In the genomic region with DNA sequence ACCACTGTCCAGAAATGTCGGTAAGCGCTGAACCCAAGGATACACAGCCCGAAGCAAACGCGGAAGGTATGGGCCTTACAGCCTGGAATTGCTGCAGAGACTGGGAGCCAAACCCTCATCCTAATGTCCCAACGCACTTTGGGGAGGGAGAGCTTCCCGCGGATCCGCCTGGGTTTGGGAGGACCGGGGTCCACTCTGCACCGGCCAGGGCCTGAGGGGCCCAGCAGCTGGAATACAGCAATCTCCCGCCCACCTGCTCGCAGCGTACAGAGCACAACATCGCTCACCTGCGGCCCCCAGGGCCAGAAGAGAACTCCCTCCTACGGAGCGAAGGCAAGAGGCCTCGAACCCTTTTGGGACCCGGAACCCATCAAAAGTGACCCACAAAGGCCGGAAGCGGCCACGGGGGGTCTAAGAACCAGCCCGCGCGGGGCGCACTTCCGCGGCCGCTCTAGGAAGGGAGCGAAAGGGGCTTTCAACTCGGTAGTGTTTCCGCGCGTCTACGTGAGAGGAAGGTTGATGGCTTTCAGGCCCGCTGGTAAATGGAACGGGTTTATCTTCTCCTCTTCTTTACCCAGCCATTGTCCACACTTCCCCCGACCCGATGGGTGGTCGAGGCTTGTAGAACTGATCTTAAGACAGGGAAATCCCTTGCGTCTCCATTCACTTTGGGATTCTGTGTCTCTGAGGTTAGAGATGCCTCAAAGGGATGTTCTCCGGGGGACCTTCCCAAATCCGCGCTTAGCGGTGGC, we compare ENCODE assay signal across 1 cellular context.
TF ChIP-seq lines count a peak whose summit lies in the region.

A gene (minus strand): TSS at position 378 of the 752 bp plus-strand sequence. CDS start 1,342 bp downstream, outside the sequence.

TF ChIP-seq in HEK293, 187 proteins besides CTCF, POLR2A, EP300 and RAD21 (continued from another document and continues in another):
- 0 out of 2 replicates have a peak, but pooled peaks have one; percentile 35 for TF ChIP-seq HOXC10 (CRISPR knock-in tag; IDR thresholded peaks at IDR 0.05)
- TF ChIP-seq, protein P1, sequence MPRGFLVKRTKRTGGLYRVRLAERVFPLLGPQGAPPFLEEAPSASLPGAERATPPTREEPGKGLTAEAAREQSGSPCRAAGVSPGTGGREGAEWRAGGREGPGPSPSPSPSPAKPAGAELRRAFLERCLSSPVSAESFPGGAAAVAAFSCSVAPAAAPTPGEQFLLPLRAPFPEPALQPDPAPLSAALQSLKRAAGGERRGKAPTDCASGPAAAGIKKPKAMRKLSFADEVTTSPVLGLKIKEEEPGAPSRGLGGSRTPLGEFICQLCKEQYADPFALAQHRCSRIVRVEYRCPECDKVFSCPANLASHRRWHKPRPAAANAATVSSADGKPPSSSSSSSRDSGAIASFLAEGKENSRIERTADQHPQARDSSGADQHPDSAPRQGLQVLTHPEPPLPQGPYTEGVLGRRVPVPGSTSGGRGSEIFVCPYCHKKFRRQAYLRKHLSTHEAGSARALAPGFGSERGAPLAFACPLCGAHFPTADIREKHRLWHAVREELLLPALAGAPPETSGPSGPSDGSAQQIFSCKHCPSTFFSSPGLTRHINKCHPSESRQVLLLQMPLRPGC (tag by site-specific recombination; IDR thresholded peaks at IDR 0.05): peak; percentile 79; the same call in 1 of the 2 replicates
- no peak for TF ChIP-seq ZNF211 (tag by site-specific recombination; IDR thresholded peaks at IDR 0.05; ENCODE audit: low read depth)
- TF ChIP-seq ZNF302 (tag by site-specific recombination; IDR thresholded peaks at IDR 0.05; ENCODE audit: low read depth): no peak
- TF ChIP-seq, protein P2, sequence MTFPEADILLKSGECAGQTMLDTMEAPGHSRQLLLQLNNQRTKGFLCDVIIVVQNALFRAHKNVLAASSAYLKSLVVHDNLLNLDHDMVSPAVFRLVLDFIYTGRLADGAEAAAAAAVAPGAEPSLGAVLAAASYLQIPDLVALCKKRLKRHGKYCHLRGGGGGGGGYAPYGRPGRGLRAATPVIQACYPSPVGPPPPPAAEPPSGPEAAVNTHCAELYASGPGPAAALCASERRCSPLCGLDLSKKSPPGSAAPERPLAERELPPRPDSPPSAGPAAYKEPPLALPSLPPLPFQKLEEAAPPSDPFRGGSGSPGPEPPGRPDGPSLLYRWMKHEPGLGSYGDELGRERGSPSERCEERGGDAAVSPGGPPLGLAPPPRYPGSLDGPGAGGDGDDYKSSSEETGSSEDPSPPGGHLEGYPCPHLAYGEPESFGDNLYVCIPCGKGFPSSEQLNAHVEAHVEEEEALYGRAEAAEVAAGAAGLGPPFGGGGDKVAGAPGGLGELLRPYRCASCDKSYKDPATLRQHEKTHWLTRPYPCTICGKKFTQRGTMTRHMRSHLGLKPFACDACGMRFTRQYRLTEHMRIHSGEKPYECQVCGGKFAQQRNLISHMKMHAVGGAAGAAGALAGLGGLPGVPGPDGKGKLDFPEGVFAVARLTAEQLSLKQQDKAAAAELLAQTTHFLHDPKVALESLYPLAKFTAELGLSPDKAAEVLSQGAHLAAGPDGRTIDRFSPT (tag by site-specific recombination; IDR thresholded peaks at IDR 0.05): no peak; the same call in 1 of the 2 replicates
- TF ChIP-seq ZBTB7A (tag by site-specific recombination; IDR thresholded peaks at IDR 0.05; ENCODE audit: low read depth): 0 out of 2 replicates have a peak, but pooled peaks have one; percentile 18
- no peak for TF ChIP-seq ZNF514 (tag by site-specific recombination; IDR thresholded peaks at IDR 0.05)
- no peak for TF ChIP-seq SCRT1 (tag by site-specific recombination; IDR thresholded peaks at IDR 0.05; ENCODE audit: borderline replicate concordance)
- TF ChIP-seq MEIS1 (CRISPR knock-in tag; IDR thresholded peaks at IDR 0.05; ENCODE audit: borderline replicate concordance): no peak
- no peak for TF ChIP-seq ZNF530 (tag by site-specific recombination; IDR thresholded peaks at IDR 0.05; ENCODE audit: low read depth)
- TF ChIP-seq ZNF433 (tag by site-specific recombination; IDR thresholded peaks at IDR 0.05; ENCODE audit: low read depth): no peak
- TF ChIP-seq ZNF221 (tag by site-specific recombination; IDR thresholded peaks at IDR 0.05; ENCODE audit: borderline replicate concordance): 0 out of 2 replicates have a peak, but pooled peaks have one; percentile 28
- TF ChIP-seq ZNF610 (tag by site-specific recombination; IDR thresholded peaks at IDR 0.05; ENCODE audit: borderline replicate concordance): peak; percentile 85
- no peak for TF ChIP-seq ZNF266 (tag by site-specific recombination; IDR thresholded peaks at IDR 0.05; ENCODE audit: low read depth)
- no peak for TF ChIP-seq ZNF658 (tag by site-specific recombination; IDR thresholded peaks at IDR 0.05)
- TF ChIP-seq ZNF416 (tag by site-specific recombination; IDR thresholded peaks at IDR 0.05): no peak
- TF ChIP-seq, protein P3, sequence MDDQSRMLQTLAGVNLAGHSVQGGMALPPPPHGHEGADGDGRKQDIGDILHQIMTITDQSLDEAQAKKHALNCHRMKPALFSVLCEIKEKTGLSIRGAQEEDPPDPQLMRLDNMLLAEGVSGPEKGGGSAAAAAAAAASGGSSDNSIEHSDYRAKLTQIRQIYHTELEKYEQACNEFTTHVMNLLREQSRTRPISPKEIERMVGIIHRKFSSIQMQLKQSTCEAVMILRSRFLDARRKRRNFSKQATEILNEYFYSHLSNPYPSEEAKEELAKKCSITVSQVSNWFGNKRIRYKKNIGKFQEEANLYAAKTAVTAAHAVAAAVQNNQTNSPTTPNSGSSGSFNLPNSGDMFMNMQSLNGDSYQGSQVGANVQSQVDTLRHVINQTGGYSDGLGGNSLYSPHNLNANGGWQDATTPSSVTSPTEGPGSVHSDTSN (CRISPR knock-in tag; IDR thresholded peaks at IDR 0.05): no peak
- TF ChIP-seq ZNF366 (tag by site-specific recombination; conservative IDR thresholded peaks at IDR 0.05): peak; percentile 32; the same call in 1 of the 2 replicates
- TF ChIP-seq, protein P4, sequence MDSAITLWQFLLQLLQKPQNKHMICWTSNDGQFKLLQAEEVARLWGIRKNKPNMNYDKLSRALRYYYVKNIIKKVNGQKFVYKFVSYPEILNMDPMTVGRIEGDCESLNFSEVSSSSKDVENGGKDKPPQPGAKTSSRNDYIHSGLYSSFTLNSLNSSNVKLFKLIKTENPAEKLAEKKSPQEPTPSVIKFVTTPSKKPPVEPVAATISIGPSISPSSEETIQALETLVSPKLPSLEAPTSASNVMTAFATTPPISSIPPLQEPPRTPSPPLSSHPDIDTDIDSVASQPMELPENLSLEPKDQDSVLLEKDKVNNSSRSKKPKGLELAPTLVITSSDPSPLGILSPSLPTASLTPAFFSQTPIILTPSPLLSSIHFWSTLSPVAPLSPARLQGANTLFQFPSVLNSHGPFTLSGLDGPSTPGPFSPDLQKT (IDR thresholded peaks at IDR 0.05; ENCODE audit: borderline replicate concordance, low read depth, low read length): no peak; the same call in 1 of the 2 replicates
- TF ChIP-seq ZNF843 (tag by site-specific recombination; IDR thresholded peaks at IDR 0.05): peak; percentile 61
- TF ChIP-seq ZFP69B (tag by site-specific recombination; IDR thresholded peaks at IDR 0.05): peak; percentile 73
- TF ChIP-seq, protein P5, sequence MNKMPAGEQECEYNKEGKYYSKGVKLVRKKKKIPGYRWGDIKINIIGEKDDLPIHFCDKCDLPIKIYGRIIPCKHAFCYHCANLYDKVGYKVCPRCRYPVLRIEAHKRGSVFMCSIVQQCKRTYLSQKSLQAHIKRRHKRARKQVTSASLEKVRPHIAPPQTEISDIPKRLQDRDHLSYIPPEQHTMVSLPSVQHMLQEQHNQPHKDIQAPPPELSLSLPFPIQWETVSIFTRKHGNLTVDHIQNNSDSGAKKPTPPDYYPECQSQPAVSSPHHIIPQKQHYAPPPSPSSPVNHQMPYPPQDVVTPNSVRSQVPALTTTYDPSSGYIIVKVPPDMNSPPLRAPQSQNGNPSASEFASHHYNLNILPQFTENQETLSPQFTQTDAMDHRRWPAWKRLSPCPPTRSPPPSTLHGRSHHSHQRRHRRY (tag by site-specific recombination; IDR thresholded peaks at IDR 0.05): no peak
- TF ChIP-seq, protein P6, sequence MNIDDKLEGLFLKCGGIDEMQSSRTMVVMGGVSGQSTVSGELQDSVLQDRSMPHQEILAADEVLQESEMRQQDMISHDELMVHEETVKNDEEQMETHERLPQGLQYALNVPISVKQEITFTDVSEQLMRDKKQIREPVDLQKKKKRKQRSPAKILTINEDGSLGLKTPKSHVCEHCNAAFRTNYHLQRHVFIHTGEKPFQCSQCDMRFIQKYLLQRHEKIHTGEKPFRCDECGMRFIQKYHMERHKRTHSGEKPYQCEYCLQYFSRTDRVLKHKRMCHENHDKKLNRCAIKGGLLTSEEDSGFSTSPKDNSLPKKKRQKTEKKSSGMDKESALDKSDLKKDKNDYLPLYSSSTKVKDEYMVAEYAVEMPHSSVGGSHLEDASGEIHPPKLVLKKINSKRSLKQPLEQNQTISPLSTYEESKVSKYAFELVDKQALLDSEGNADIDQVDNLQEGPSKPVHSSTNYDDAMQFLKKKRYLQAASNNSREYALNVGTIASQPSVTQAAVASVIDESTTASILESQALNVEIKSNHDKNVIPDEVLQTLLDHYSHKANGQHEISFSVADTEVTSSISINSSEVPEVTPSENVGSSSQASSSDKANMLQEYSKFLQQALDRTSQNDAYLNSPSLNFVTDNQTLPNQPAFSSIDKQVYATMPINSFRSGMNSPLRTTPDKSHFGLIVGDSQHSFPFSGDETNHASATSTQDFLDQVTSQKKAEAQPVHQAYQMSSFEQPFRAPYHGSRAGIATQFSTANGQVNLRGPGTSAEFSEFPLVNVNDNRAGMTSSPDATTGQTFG (tag by site-specific recombination; IDR thresholded peaks at IDR 0.05; ENCODE audit: borderline replicate concordance): no peak
- no peak for TF ChIP-seq ZNF544 (tag by site-specific recombination; IDR thresholded peaks at IDR 0.05)
- no peak for TF ChIP-seq KLF1 (tag by site-specific recombination; IDR thresholded peaks at IDR 0.05)
- TF ChIP-seq, protein P7, sequence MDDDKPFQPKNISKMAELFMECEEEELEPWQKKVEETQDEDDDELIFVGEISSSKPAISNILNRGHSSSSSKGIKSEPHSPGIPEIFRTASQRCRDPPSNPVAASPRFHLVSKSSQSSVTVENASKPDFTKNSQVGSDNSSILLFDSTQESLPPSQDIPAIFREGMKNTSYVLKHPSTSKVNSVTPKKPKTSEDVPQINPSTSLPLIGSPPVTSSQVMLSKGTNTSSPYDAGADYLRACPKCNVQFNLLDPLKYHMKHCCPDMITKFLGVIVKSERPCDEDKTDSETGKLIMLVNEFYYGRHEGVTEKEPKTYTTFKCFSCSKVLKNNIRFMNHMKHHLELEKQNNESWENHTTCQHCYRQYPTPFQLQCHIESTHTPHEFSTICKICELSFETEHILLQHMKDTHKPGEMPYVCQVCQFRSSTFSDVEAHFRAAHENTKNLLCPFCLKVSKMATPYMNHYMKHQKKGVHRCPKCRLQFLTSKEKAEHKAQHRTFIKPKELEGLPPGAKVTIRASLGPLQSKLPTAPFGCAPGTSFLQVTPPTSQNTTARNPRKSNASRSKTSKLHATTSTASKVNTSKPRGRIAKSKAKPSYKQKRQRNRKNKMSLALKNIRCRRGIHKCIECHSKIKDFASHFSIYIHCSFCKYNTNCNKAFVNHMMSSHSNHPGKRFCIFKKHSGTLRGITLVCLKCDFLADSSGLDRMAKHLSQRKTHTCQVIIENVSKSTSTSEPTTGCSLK (tag by site-specific recombination; IDR thresholded peaks at IDR 0.05): no peak
- peak; percentile 63; the same call in 1 of the 2 replicates for TF ChIP-seq ZNF664 (tag by site-specific recombination; IDR thresholded peaks at IDR 0.05)
- peak; percentile 77 for TF ChIP-seq SP2 (tag by site-specific recombination; IDR thresholded peaks at IDR 0.05)
- TF ChIP-seq ZNF473 (tag by site-specific recombination; IDR thresholded peaks at IDR 0.05): no peak
- TF ChIP-seq, protein P8, sequence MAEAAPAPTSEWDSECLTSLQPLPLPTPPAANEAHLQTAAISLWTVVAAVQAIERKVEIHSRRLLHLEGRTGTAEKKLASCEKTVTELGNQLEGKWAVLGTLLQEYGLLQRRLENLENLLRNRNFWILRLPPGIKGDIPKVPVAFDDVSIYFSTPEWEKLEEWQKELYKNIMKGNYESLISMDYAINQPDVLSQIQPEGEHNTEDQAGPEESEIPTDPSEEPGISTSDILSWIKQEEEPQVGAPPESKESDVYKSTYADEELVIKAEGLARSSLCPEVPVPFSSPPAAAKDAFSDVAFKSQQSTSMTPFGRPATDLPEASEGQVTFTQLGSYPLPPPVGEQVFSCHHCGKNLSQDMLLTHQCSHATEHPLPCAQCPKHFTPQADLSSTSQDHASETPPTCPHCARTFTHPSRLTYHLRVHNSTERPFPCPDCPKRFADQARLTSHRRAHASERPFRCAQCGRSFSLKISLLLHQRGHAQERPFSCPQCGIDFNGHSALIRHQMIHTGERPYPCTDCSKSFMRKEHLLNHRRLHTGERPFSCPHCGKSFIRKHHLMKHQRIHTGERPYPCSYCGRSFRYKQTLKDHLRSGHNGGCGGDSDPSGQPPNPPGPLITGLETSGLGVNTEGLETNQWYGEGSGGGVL (tag by site-specific recombination; IDR thresholded peaks at IDR 0.05): no peak
- no peak for TF ChIP-seq ZNF114 (tag by site-specific recombination; IDR thresholded peaks at IDR 0.05)
- TF ChIP-seq, protein P9, sequence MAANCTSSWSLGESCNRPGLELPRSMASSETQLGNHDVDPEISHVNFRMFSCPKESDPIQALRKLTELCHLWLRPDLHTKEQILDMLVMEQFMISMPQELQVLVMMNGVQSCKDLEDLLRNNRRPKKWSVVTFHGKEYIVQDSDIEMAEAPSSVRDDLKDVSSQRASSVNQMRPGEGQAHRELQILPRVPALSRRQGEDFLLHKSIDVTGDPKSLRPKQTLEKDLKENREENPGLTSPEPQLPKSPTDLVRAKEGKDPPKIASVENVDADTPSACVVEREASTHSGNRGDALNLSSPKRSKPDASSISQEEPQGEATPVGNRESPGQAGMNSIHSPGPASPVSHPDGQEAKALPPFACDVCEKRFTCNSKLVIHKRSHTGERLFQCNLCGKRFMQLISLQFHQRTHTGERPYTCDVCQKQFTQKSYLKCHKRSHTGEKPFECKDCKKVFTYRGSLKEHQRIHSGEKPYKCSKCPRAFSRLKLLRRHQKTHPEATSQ (tag by site-specific recombination; IDR thresholded peaks at IDR 0.05): peak; percentile 90
- no peak for TF ChIP-seq ZNF830 (tag by site-specific recombination; IDR thresholded peaks at IDR 0.05; ENCODE audit: low read depth)
- TF ChIP-seq ZSCAN16 (tag by site-specific recombination; IDR thresholded peaks at IDR 0.05): no peak
- TF ChIP-seq, protein P10, sequence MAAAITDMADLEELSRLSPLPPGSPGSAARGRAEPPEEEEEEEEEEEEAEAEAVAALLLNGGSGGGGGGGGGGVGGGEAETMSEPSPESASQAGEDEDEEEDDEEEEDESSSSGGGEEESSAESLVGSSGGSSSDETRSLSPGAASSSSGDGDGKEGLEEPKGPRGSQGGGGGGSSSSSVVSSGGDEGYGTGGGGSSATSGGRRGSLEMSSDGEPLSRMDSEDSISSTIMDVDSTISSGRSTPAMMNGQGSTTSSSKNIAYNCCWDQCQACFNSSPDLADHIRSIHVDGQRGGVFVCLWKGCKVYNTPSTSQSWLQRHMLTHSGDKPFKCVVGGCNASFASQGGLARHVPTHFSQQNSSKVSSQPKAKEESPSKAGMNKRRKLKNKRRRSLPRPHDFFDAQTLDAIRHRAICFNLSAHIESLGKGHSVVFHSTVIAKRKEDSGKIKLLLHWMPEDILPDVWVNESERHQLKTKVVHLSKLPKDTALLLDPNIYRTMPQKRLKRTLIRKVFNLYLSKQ (tag by site-specific recombination; IDR thresholded peaks at IDR 0.05; ENCODE audit: borderline replicate concordance): no peak
- no peak for TF ChIP-seq ZNF223 (tag by site-specific recombination; IDR thresholded peaks at IDR 0.05)
- no peak for TF ChIP-seq RBAK (tag by site-specific recombination; IDR thresholded peaks at IDR 0.05)
